ENCODE assay signal across 26 cellular contexts in the genomic region with DNA sequence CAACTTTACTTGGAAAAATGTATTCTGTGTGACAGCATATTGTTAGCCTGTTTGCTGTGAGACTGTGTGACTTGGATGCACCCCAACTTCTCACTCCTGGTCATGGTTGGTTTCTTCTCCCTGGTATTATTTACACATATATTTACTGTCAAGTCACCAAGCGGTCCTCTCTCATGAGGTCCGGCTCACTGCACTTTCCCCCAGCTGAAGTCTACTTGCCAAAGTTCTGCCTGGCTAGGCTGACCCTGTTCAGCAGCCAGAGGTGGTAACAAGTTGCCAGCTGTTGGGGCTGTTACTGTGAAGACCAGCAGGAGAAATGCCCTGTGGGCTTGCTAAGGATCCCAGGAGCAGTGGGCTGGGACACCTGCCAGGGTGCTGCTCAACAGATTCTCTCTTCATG.
"Had no signal": no experiment of that assay in that cellular context is flagged by ENCODE, and none has a peak within 500 bp of the region (broad histone marks: within the 10 kb centered on the region; RNA-seq: fewer than 3 reads in every experiment).

No MANE protein-coding gene starts in this region.

- H3K9ac ChIP-seq: SK-N-SH had no signal

- H3K4me3 ChIP-seq: adrenal gland, breast epithelium, Peyer's patch, SJCRH30 had no signal

- H3K4me1 ChIP-seq: adrenal gland, breast epithelium, Peyer's patch, SJCRH30 had no signal

- H3K27me3 ChIP-seq: adrenal gland, breast epithelium, Peyer's patch, SJCRH30 had no signal

- H3K36me3 ChIP-seq: adrenal gland, breast epithelium, Peyer's patch, SJCRH30 had no signal

- H3K4me2 ChIP-seq: SK-N-SH had no signal

- H3K9me3 ChIP-seq: adrenal gland, breast epithelium, Peyer's patch, SJCRH30, SK-N-SH had no signal

- DNase-seq: activated CD4-positive, alpha-beta T cell treated with anti-CD3 and anti-CD28 coated beads for 4 hours; activated CD8-positive, alpha-beta memory T cell treated with anti-CD3 and anti-CD28 coated beads, Interleukin-2, amount 50 U/mL, for 4 hours; activated CD8-positive, alpha-beta T cell treated with anti-CD3 and anti-CD28 coated beads for 36 hours; activated naive CD4-positive, alpha-beta T cell treated with anti-CD3 and anti-CD28 coated beads, Interleukin-2, amount 50 U/mL, for 16 hours; activated naive CD8-positive, alpha-beta T cell treated with anti-CD3 and anti-CD28 coated beads, Interleukin-2, amount 10 ng/mL, durations not matched to agents 7 days and 5 days; activated T-cell treated with anti-CD3 and anti-CD28 coated beads, Interleukin-2, amount 50 U/mL, for 72 hours; adrenal gland; anterior cingulate cortex; caudate nucleus; MM.1S; NCI-H1105 treated with DMSO at 0.1 percent for 48 hours; NCI-H1436 treated with DMSO at 0.1 percent for 48 hours; NCI-H187; NCI-H2081; NCI-H446 treated with DMSO at 0.1 percent for 48 hours; NCI-H524 treated with DMSO at 0.1 percent for 48 hours; NCI-H774; NK-92 treated with Interleukin-12 subunit alpha and Interleukin-12 subunit beta, amount 100 ng/mL, for 24 hours; OCI-M1; Peyer's patch; Right ventricle myocardium superior; SJCRH30; SK-N-SH; T-helper 1 cell had no signal

- H3K27ac ChIP-seq: adrenal gland, breast epithelium, Peyer's patch, RWPE1, SJCRH30 had no signal
